Comparison of ENCODE assay signal across 10 cellular contexts in the genomic region with DNA sequence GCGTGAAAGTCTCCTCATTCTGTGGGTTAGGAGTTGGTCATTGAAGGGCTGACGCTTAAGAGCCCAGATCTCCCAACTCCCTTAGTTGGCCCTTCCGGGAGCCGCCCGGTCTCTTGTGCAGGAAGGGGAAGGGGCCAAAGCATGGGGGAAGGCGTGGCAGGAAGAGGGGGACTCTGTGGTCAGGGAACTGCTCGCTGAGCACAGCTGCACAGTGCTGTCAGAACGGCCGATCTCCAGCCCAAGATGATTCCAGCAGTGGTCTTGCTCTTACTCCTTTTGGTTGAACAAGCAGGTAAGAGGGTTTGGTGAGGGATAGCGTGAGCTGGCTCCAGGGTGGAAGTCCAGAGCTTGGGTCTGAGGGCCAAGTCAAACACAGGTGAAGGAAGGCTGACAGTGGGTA. TPM values are rescaled to one million over a fixed set of nuclear protein-coding genes. Genes with fewer than 3 reads are reported as not detected.
DNase-seq lines count a peak whose midpoint lies in the region; ATAC-seq, FAIRE-seq and TF ChIP-seq lines count a peak whose summit lies in the region.
"Had no signal": no experiment of that assay in that cellular context is flagged by ENCODE, and none has a peak within 500 bp of the region (broad histone marks: within the 10 kb centered on the region; RNA-seq: fewer than 3 reads in every experiment).

A gene (plus strand): TSS at position 217 of the 400 bp plus-strand sequence. CDS start 27 bp downstream, at position 244.

- peaks cover 27% of the 10 kb centered on the region for H3K4me1 Mint-ChIP-seq in HFFc6 (ENCODE audit: low read depth)
- H3K4me1 Mint-ChIP-seq in WTC11: peaks cover 34% of the 10 kb centered on the region
- peaks cover 30% of the 10 kb centered on the region for H3K4me1 Mint-ChIP-seq in stimulated activated effector memory CD8-positive, alpha-beta T cell treated with anti-CD3 and anti-CD28 coated beads, Interleukin-12 subunit alpha, Interleukin-12 subunit beta, amount 100 ng/mL, for 72 hours

- H3K9me3 Mint-ChIP-seq in HFFc6 (no peaks in the 10 kb centered on the region), WTC11 (no peaks in the 10 kb centered on the region)
- H3K9me3 Mint-ChIP-seq in stimulated activated effector memory CD8-positive, alpha-beta T cell treated with anti-CD3 and anti-CD28 coated beads, Interleukin-12 subunit alpha, Interleukin-12 subunit beta, amount 100 ng/mL, for 72 hours: no peaks in the 10 kb centered on the region
- H3K9me3 Mint-ChIP-seq: neural crest cell had no signal

- no peak within 1 kb of the TSS for H3K4me3 ChIP-seq in kidney (ENCODE audit: low read length in 2 of 2)

- H3K27ac Mint-ChIP-seq in HFFc6 (peak within 1 kb of the TSS; percentile 93), WTC11 (peak within 1 kb of the TSS; percentile 50)
- H3K27ac Mint-ChIP-seq in stimulated activated effector memory CD8-positive, alpha-beta T cell treated with anti-CD3 and anti-CD28 coated beads, Interleukin-12 subunit alpha, Interleukin-12 subunit beta, amount 100 ng/mL, for 72 hours: peak within 1 kb of the TSS; percentile 65

- peak within 1 kb of the TSS in 1 of 2 donors; percentile 56 for H3K27ac ChIP-seq in kidney (ENCODE audit: low read depth in 2 of 2, low read length in 2 of 2)

- H3K36me3 ChIP-seq in kidney (ENCODE audit: control insufficient read depth in 1 of 2, insufficient read depth in 2 of 2, low read length in 2 of 2): peaks cover 29 to 36% of the 10 kb centered on the region in 2 donors

- H3K27me3 Mint-ChIP-seq in HFFc6 (ENCODE audit: insufficient read depth) (no peaks in the 10 kb centered on the region), WTC11 (ENCODE audit: low read depth) (no peaks in the 10 kb centered on the region; the same call in 1 of the 2 replicates)

- DNase-seq in HFFc6: no peak
- DNase-seq in WTC11 (ENCODE audit: low spot score): no peak
- peak; percentile 77 for DNase-seq in kidney
- DNase-seq in stimulated activated effector memory CD8-positive, alpha-beta T cell treated with anti-CD3 and anti-CD28 coated beads, Interleukin-12 subunit alpha, Interleukin-12 subunit beta, amount 100 ng/mL, for 72 hours (ENCODE audit: low spot score in 2 of 2): no peak
- DNase-seq in glomerular visceral epithelial cell (ENCODE audit: extremely low spot score): no peak
- no peak for DNase-seq in NCI-H774 (lab: John Stamatoyannopoulos, UW)
- no peak for DNase-seq in GM19238 (ENCODE audit: insufficient read length, low spot score)
- DNase-seq: erythroblast had no signal

- H3K9me3 ChIP-seq in kidney (ENCODE audit: control insufficient read depth in 1 of 2, low read length in 2 of 2): no peaks in the 10 kb centered on the region

- peaks cover 22% of the 10 kb centered on the region for H3K36me3 Mint-ChIP-seq in HFFc6 (ENCODE audit: low read depth)
- peaks cover 42% of the 10 kb centered on the region for H3K36me3 Mint-ChIP-seq in WTC11
- H3K36me3 Mint-ChIP-seq in stimulated activated effector memory CD8-positive, alpha-beta T cell treated with anti-CD3 and anti-CD28 coated beads, Interleukin-12 subunit alpha, Interleukin-12 subunit beta, amount 100 ng/mL, for 72 hours: peaks cover 54% of the 10 kb centered on the region

- H3K4me3 Mint-ChIP-seq in HFFc6 (no peak within 1 kb of the TSS), WTC11 (no peak within 1 kb of the TSS)
- no peak within 1 kb of the TSS for H3K4me3 Mint-ChIP-seq in stimulated activated effector memory CD8-positive, alpha-beta T cell treated with anti-CD3 and anti-CD28 coated beads, Interleukin-12 subunit alpha, Interleukin-12 subunit beta, amount 100 ng/mL, for 72 hours
- H3K4me3 Mint-ChIP-seq: neural crest cell had no signal

- intact Hi-C loops in kidney (cut with DNase I): loop anchor here (10.0 kb wide), 1 partner anchor 160 kb away; no protein-coding TSS in a partner anchor

- CTCF ChIA-PET in WTC11 (lab: Charles Lee): interaction anchor here (0.8 to 3.5 kb wide), 2 partner anchors 10 to 91 kb away, joined by 3 to 29 read pairs; a partner anchor contains a TSS

- POLR2A ChIA-PET in WTC11 (lab: Charles Lee): no interaction called here

- ATAC-seq in WTC11 (no peak), HG03280 (IDR thresholded peaks at IDR 0.05; ENCODE audit: unreplicated experiment) (no peak)
- no peak for ATAC-seq in stimulated activated effector memory CD8-positive, alpha-beta T cell treated with anti-CD3 and anti-CD28 coated beads, Interleukin-12 subunit alpha, Interleukin-12 subunit beta, amount 100 ng/mL, for 72 hours

- FAIRE-seq in kidney (lab: Jason Lieb, UNC): no peak

- peaks cover 4 to 10% of the 10 kb centered on the region in 2 donors for H3K4me1 ChIP-seq in kidney (ENCODE audit: control insufficient read depth in 1 of 2, insufficient read depth in 1 of 2, low read depth in 1 of 2, low read length in 2 of 2)

- H3K9ac ChIP-seq in kidney (ENCODE audit: low read length in 2 of 2): no peak within 1 kb of the TSS

- TF ChIP-seq CTCF in HFFc6 (IDR thresholded peaks at IDR 0.05) (no peak), WTC11 (IDR thresholded peaks at IDR 0.05) (no peak), kidney (IDR thresholded peaks at IDR 0.05; ENCODE audit: borderline replicate concordance, extremely low read depth, insufficient read depth) (no peak)

TF ChIP-seq in WTC11, 78 proteins besides CTCF, POLR2A, EP300 and RAD21:
- TF ChIP-seq ESRRA (CRISPR knock-in tag; IDR thresholded peaks at IDR 0.05; ENCODE audit: borderline replicate concordance): no peak
- 0 out of 2 replicates have a peak, but pooled peaks have one; percentile 18 for TF ChIP-seq NFATC4 (CRISPR knock-in tag; IDR thresholded peaks at IDR 0.05)
- no peak for TF ChIP-seq NFE2L1 (CRISPR knock-in tag; IDR thresholded peaks at IDR 0.05)
- no peak for TF ChIP-seq TEAD4 (CRISPR knock-in tag; IDR thresholded peaks at IDR 0.05)
TF ChIP-seq in WTC11: peak in this region for 1.

RNA-seq across cellular contexts. Expression of the gene that starts here (rescaled TPM):
- total RNA-seq in HFFc6 (2021; fragmentation: NEBNext Ultra II Directional; extraction: Animal tissue kit (Norgen Biotek cat#: 25700)): 1 to 10 TPM in 1 of 6 experiments, under 1 TPM in 4, not detected in 1; 0.33 to 1.0 (median 0.53) TPM
- total RNA-seq in WTC11 (2021) (0.48 to 1.0 TPM (median 0.85 TPM) in 3 replicates), kidney (43.4 TPM)
- polyA plus RNA-seq in kidney (ENCODE audit: insufficient read depth, low read depth, low replicate concordance): 38.9 TPM

Comparison
In these comparisons a context has a peak if more than half of its experiments do, and no peak if none do; other contexts are left out.
1. RNA of the gene that starts here (total RNA-seq): 43.4 TPM in kidney (single experiment); 0.48 to 1.0 TPM in WTC11 and 0.33 to 1.0 TPM in HFFc6; every median in the first group is over 10 times any median in the second.
2. Peak in every context shown above with its lines, with median percentiles within 50 percentile points of each other: H3K27ac Mint-ChIP-seq.